ENCODE assay signal across 26 cellular contexts in the genomic region with DNA sequence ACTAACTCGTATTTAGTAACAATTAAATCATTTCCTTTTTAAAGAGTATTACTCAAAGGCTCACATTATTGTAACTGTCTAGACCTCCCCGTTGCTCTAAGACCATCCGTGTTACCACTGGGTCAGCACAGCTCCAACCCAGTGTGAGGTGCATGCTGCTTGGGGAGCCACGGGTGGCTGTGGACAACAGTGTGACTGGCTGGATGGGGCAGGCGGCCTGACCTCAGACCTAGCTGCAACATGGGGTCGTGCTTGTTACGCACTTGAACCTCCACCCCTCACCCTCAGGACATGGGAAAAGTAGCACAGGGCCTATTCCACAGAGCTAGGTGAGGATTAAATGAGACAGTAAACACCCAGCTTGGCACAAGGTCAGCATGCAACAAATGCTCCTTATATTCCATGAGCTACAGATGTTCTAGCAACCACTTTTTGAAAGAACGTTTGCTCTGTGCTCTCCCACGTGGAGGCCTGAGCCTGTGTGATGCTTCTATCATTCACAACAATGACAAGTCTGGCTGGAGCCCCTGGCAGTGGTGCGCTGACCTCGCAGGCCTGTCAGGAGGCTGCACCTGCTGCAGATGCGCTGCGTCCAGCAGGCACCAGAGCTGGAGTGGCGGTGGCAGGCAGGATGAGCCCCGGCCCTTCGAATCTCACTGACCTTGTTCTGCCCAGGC.
DNase-seq lines count a peak whose midpoint lies in the region; ATAC-seq, FAIRE-seq and TF ChIP-seq lines count a peak whose summit lies in the region.
"Had no signal": no experiment of that assay in that cellular context is flagged by ENCODE, and none has a peak within 500 bp of the region (broad histone marks: within the 10 kb centered on the region; RNA-seq: fewer than 3 reads in every experiment).

No MANE protein-coding gene starts in this region.

- H2AFZ ChIP-seq in GM23338: no peak overlapping the region

- no peak overlapping the region for H3K4me2 ChIP-seq in GM23338

- H3K4me3 ChIP-seq in dorsolateral prefrontal cortex: no peak overlapping the region
- H3K4me3 ChIP-seq in pancreas: no peak overlapping the region
- H3K4me3 ChIP-seq in GM23338: no peak overlapping the region
- H3K4me3 ChIP-seq: BLaER1 treated with 17β-estradiol and CSF1 and Interleukin-3, amounts not matched to agents 10 nM and 100 nM; coronary artery; psoas muscle; tibial artery had no signal

- peaks cover 4% of the 10 kb centered on the region for H3K27me3 Mint-ChIP-seq in GM23338 (ENCODE audit: insufficient read depth, low read depth, poor library complexity)

- no peaks in the 10 kb centered on the region for H3F3A ChIP-seq in GM23338 (replicated peaks; ENCODE audit: low read depth)

- no peaks in the 10 kb centered on the region for H3K9me3 Mint-ChIP-seq in GM23338
- H3K9me3 Mint-ChIP-seq: activated naive CD4-positive, alpha-beta T cell treated with anti-CD3 and anti-CD28 coated beads, Interleukin-2, amount 50 U/mL, for 72 hours; activated T-helper 2 cell treated with anti-CD3 and anti-CD28 coated beads, Interferon-gamma antibody, Interleukin-2, Interleukin-4, amounts not matched to agents 10 μg/mL and 5 μg/mL and 100 μg/mL, durations not matched to agents 14 hours and 24 hours and 36 hours; naive B cell had no signal

- 83 to 87% methylated on average over 16 of the region's 16 CpGs for WGBS in pancreas, 2 donors

- no peaks in the 10 kb centered on the region for H3K36me3 Mint-ChIP-seq in GM23338 (ENCODE audit: low read depth)
- H3K36me3 Mint-ChIP-seq: activated naive CD4-positive, alpha-beta T cell treated with anti-CD3 and anti-CD28 coated beads, Interleukin-2, amount 50 U/mL, for 72 hours; naive B cell had no signal

- H3K79me2 ChIP-seq in GM23338 (replicated peaks; ENCODE audit: insufficient read depth): no peaks in the 10 kb centered on the region

- ATAC-seq in pancreas (no peak), GM23338 (no peak), HG03139 (IDR thresholded peaks at IDR 0.05; ENCODE audit: unreplicated experiment) (no peak)
- ATAC-seq: activated CD8-positive, alpha-beta T cell treated with anti-CD3 and anti-CD28 coated beads, Interleukin-2, amount 10 ng/mL, durations not matched to agents 7 days and 5 days; activated naive CD4-positive, alpha-beta T cell treated with anti-CD3 and anti-CD28 coated beads, Interleukin-2, amount 50 U/mL, for 72 hours; foreskin keratinocyte; left cardiac atrium had no signal

- TF ChIP-seq CTCF in dorsolateral prefrontal cortex (IDR thresholded peaks at IDR 0.05 in 54 of 56, conservative IDR thresholded peaks at IDR 0.05 in 2 of 56; ENCODE audit: low read depth in 1 of 56, partially characterized antibody in 56 of 56) (no peak), pancreas (IDR thresholded peaks at IDR 0.05) (no peak), GM23338 (conservative IDR thresholded peaks at IDR 0.05; ENCODE audit: low read depth in 2 of 2) (no peak)

- H3K9me3 ChIP-seq in pancreas: no peaks in the 10 kb centered on the region
- H3K9me3 ChIP-seq: BLaER1 treated with 17β-estradiol and CSF1 and Interleukin-3, amounts not matched to agents 10 nM and 100 nM; psoas muscle; tibial artery had no signal

- H3K9me2 ChIP-seq in GM23338 (ENCODE audit: insufficient read depth): 0 out of 2 replicates have a peak, but pooled peaks cover 6% of the 10 kb centered on the region

- no peak overlapping the region for H3K27ac Mint-ChIP-seq in GM23338
- H3K27ac Mint-ChIP-seq: activated CD8-positive, alpha-beta T cell treated with anti-CD3 and anti-CD28 coated beads, Interleukin-2, amount 10 ng/mL, durations not matched to agents 7 days and 5 days; activated naive CD4-positive, alpha-beta T cell treated with anti-CD3 and anti-CD28 coated beads, Interleukin-2, amount 50 U/mL, for 72 hours; activated T-helper 2 cell treated with anti-CD3 and anti-CD28 coated beads, Interferon-gamma antibody, Interleukin-2, Interleukin-4, amounts not matched to agents 10 μg/mL and 5 μg/mL and 100 μg/mL, durations not matched to agents 14 hours and 24 hours and 36 hours; naive B cell had no signal

- no peaks in the 10 kb centered on the region for H4K20me1 ChIP-seq in GM23338 (replicated peaks; ENCODE audit: insufficient read depth)
- H4K20me1 ChIP-seq: BLaER1 treated with 17β-estradiol and CSF1 and Interleukin-3, amounts not matched to agents 10 nM and 100 nM had no signal

- H3K4me1 Mint-ChIP-seq in GM23338: peaks cover 5% of the 10 kb centered on the region; the same call in 1 of the 3 replicates

- intact Hi-C loops in dorsolateral prefrontal cortex (cut with DNase I): loop anchor here (10.0 kb wide), 2 partner anchors 248 to 368 kb away; no protein-coding TSS in a partner anchor
- intact Hi-C loops in pancreas (cut with DNase I): loop anchor here in 1 of 3 donors (10.0 kb wide), 1 partner anchor 538 kb away; no protein-coding TSS in a partner anchor

- H3K27me3 ChIP-seq in dorsolateral prefrontal cortex (no peaks in the 10 kb centered on the region), pancreas (no peaks in the 10 kb centered on the region), GM23338 (ENCODE audit: insufficient read depth) (no peaks in the 10 kb centered on the region)
- H3K27me3 ChIP-seq: BLaER1 treated with 17β-estradiol and CSF1 and Interleukin-3, amounts not matched to agents 10 nM and 100 nM; foreskin keratinocyte; tibial artery had no signal

- H3K36me3 ChIP-seq in pancreas: no peaks in the 10 kb centered on the region
- no peaks in the 10 kb centered on the region for H3K36me3 ChIP-seq in GM23338 (ENCODE audit: insufficient read depth)
- H3K36me3 ChIP-seq: BLaER1 treated with 17β-estradiol and CSF1 and Interleukin-3, amounts not matched to agents 10 nM and 100 nM; tibial artery had no signal

- peak; percentile 55 for DNase-seq in COLO668 (lab: John Stamatoyannopoulos, UW; ENCODE audit: unreplicated experiment)
- DNase-seq in NCI-H69 (lab: John Stamatoyannopoulos, UW): peak; percentile 33
- DNase-seq in dorsolateral prefrontal cortex: peak in 7 of 10 donors; percentile 35 to 80 (median 66)
- peak; percentile 55 for DNase-seq in pons (ENCODE audit: low spot score)
- DNase-seq in pancreas: no peak
- DNase-seq in GM23338 (ENCODE audit: low spot score): no peak
- DNase-seq: activated CD4-positive, alpha-beta T cell treated with anti-CD3 and anti-CD28 coated beads for 1 hour; activated CD8-positive, alpha-beta T cell treated with anti-CD3 and anti-CD28 coated beads, Interleukin-2, amount 10 ng/mL, durations not matched to agents 7 days and 5 days; EL; foreskin keratinocyte; Kasumi-1; left cardiac atrium; MV-4-11; naive B cell; NCI-H187; NCI-H526; psoas muscle; stimulated activated CD4-positive, alpha-beta T cell treated with anti-CD3 and anti-CD28 coated beads, Interleukin-15, amount 100 ng/mL, for 24 hours; stimulated activated naive CD4-positive, alpha-beta T cell treated with Interleukin-2 at 50 U/mL for 16 hours had no signal

- no peak for FAIRE-seq in pancreas (lab: Jason Lieb, UNC)
- FAIRE-seq: GM12891 had no signal

- no peak overlapping the region for H3K4me3 Mint-ChIP-seq in GM23338
- H3K4me3 Mint-ChIP-seq: activated CD8-positive, alpha-beta T cell treated with anti-CD3 and anti-CD28 coated beads, Interleukin-2, amount 10 ng/mL, durations not matched to agents 7 days and 5 days; naive B cell had no signal

- H3K27ac ChIP-seq in dorsolateral prefrontal cortex (peak overlapping the region in 47 of 59 donors; percentile 5 to 92 (median 62)), pancreas (no peak overlapping the region), GM23338 (ENCODE audit: low read depth) (no peak overlapping the region)
- H3K27ac ChIP-seq: BLaER1 treated with 17β-estradiol and CSF1 and Interleukin-3, amounts not matched to agents 10 nM and 100 nM; coronary artery; foreskin keratinocyte; psoas muscle; tibial artery had no signal

- H3K4me1 ChIP-seq in pancreas (peaks cover 0 to 6% (median 4%) of the 10 kb centered on the region in 3 donors), GM23338 (ENCODE audit: insufficient read depth) (no peaks in the 10 kb centered on the region)
- H3K4me1 ChIP-seq: psoas muscle had no signal

TF ChIP-seq in GM23338, 12 proteins besides CTCF, POLR2A, EP300 and RAD21 (continues in another document):
- no peak for TF ChIP-seq JUNB (IDR thresholded peaks at IDR 0.05; ENCODE audit: unreplicated experiment)
- no peak for TF ChIP-seq ZNF114 (CRISPR knock-in tag; IDR thresholded peaks at IDR 0.05)
- TF ChIP-seq NANOG (IDR thresholded peaks at IDR 0.05; ENCODE audit: borderline replicate concordance): no peak
- no peak for TF ChIP-seq EZH2 (IDR thresholded peaks at IDR 0.05; ENCODE audit: low read depth, unreplicated experiment)
- TF ChIP-seq EZH2phosphoT487 (IDR thresholded peaks at IDR 0.05; ENCODE audit: unreplicated experiment): no peak
- TF ChIP-seq, protein P1, sequence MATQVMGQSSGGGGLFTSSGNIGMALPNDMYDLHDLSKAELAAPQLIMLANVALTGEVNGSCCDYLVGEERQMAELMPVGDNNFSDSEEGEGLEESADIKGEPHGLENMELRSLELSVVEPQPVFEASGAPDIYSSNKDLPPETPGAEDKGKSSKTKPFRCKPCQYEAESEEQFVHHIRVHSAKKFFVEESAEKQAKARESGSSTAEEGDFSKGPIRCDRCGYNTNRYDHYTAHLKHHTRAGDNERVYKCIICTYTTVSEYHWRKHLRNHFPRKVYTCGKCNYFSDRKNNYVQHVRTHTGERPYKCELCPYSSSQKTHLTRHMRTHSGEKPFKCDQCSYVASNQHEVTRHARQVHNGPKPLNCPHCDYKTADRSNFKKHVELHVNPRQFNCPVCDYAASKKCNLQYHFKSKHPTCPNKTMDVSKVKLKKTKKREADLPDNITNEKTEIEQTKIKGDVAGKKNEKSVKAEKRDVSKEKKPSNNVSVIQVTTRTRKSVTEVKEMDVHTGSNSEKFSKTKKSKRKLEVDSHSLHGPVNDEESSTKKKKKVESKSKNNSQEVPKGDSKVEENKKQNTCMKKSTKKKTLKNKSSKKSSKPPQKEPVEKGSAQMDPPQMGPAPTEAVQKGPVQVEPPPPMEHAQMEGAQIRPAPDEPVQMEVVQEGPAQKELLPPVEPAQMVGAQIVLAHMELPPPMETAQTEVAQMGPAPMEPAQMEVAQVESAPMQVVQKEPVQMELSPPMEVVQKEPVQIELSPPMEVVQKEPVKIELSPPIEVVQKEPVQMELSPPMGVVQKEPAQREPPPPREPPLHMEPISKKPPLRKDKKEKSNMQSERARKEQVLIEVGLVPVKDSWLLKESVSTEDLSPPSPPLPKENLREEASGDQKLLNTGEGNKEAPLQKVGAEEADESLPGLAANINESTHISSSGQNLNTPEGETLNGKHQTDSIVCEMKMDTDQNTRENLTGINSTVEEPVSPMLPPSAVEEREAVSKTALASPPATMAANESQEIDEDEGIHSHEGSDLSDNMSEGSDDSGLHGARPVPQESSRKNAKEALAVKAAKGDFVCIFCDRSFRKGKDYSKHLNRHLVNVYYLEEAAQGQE (IDR thresholded peaks at IDR 0.05; ENCODE audit: unreplicated experiment): no peak
- no peak for TF ChIP-seq CREB1 (CRISPR knock-in tag; IDR thresholded peaks at IDR 0.05; ENCODE audit: low read depth)

Comparison
In these comparisons a context has a peak if more than half of its experiments do, and no peak if none do; other contexts are left out.
1. DNase-seq: peak in COLO668 (single experiment), NCI-H69 (single experiment), dorsolateral prefrontal cortex (7 of 10) and pons (single experiment); none in pancreas (0 of 6) and GM23338 (single experiment).
2. H3K27ac ChIP-seq: peak in dorsolateral prefrontal cortex (47 of 59); none in pancreas (0 of 4) and GM23338 (single experiment).